In the genomic region with DNA sequence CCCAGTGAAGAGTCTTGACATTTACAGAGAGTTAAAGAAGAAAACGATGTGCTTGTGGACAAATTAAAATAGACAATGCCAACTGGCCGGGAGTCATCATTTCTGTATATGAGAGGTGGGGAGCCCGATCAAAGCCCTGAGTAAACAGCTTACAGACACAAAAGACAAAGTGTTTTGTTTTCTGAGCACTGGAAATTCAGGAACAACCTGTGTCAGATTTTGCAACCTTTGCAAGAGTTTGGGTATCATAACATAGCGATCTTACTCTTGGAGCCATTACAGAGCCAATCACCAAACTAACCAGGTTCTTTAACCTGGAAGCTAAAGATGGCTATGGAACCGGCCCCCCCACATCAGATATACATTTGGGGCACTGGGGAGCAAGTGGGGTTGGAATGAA, we compare ENCODE assay signal across 18 cellular contexts.
"Had no signal": no experiment of that assay in that cellular context is flagged by ENCODE, and none has a peak within 500 bp of the region (broad histone marks: within the 10 kb centered on the region; RNA-seq: fewer than 3 reads in every experiment).

No MANE protein-coding gene starts in this region.

- ATAC-seq: activated CD4-positive, CD25-positive, alpha-beta regulatory T cell treated with anti-CD3 and anti-CD28 coated beads, Interleukin-2, amount 50 U/mL, for 24 hours; effector memory CD8-positive, alpha-beta T cell; gastrocnemius medialis; heart left ventricle; left lung had no signal

- H3K9me3 ChIP-seq: gastrocnemius medialis, heart left ventricle, left lung, right atrium auricular region, thyroid gland had no signal

- H3K27ac Mint-ChIP-seq: activated naive CD8-positive, alpha-beta T cell treated with anti-CD3 and anti-CD28 coated beads for 36 hours; effector memory CD8-positive, alpha-beta T cell had no signal

- H3K36me3 Mint-ChIP-seq: activated naive CD8-positive, alpha-beta T cell treated with anti-CD3 and anti-CD28 coated beads for 36 hours had no signal

- H3K4me3 ChIP-seq: gastrocnemius medialis, heart left ventricle, left lung, right atrium auricular region, thyroid gland had no signal

- DNase-seq: activated CD4-positive, alpha-beta T cell treated with anti-CD3 and anti-CD28 coated beads, Interleukin-2, amount 50 U/mL, for 1 hour; activated CD8-positive, alpha-beta memory T cell treated with anti-CD3 and anti-CD28 coated beads, Interleukin-2, amount 50 U/mL, for 48 hours; activated gamma-delta T cell treated with Interleukin-2 at 50 U/mL for 16 hours; activated naive CD8-positive, alpha-beta T cell treated with anti-CD3 and anti-CD28 coated beads for 36 hours; amniotic stem cell; caudate nucleus; effector memory CD8-positive, alpha-beta T cell; gastrocnemius medialis; heart left ventricle; left lung; midbrain; stimulated activated CD4-positive, alpha-beta T cell treated with anti-CD3 and anti-CD28 coated beads, Interleukin-12 subunit alpha, Interleukin-12 subunit beta, amount 100 ng/mL, for 4 hours; stimulated activated CD4-positive, alpha-beta T cell treated with anti-CD3 and anti-CD28 coated beads, Interleukin-1b, Interleukin-23, amount 100 ng/mL, for 48 hours; stimulated activated CD8-positive, alpha-beta memory T cell treated with anti-CD3 and anti-CD28 coated beads, Interleukin-4, amount 100 ng/mL, for 48 hours; stimulated activated naive CD4-positive, alpha-beta T cell; thyroid gland had no signal

- H3K27ac ChIP-seq: gastrocnemius medialis, heart left ventricle, left lung, right atrium auricular region, thyroid gland had no signal

- H3K9me3 Mint-ChIP-seq: activated naive CD8-positive, alpha-beta T cell treated with anti-CD3 and anti-CD28 coated beads for 36 hours; effector memory CD8-positive, alpha-beta T cell had no signal

- H3K4me3 Mint-ChIP-seq: activated naive CD8-positive, alpha-beta T cell treated with anti-CD3 and anti-CD28 coated beads for 36 hours; effector memory CD8-positive, alpha-beta T cell had no signal

- H3K4me1 ChIP-seq: left lung, right atrium auricular region, thyroid gland had no signal

- H3K36me3 ChIP-seq: gastrocnemius medialis, heart left ventricle, left lung, right atrium auricular region, thyroid gland had no signal

- H3K27me3 ChIP-seq: gastrocnemius medialis, heart left ventricle, left lung, right atrium auricular region, thyroid gland had no signal
